In the genomic region with DNA sequence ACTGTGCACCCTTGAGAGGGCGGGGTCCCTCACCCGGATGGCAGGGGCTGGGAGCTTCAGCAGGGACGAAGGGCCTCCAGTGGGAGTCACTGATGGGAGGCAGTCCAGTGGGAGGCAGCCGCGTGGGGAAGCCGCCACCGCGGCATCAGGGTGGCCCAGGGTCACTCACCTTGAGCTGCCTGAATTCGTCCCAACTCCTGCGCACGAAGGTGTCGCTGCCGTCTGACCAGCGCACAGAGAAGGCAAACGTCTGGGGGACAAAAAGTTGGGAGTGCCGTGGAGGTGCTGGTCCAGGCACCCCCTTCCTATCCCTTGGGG, we compare ENCODE assay signal across 1 cellular context.
TF ChIP-seq lines count a peak whose summit lies in the region.

No MANE protein-coding gene starts in this region.

TF ChIP-seq in GM23338, 12 proteins besides CTCF, POLR2A, EP300 and RAD21 (continued from another document):
- TF ChIP-seq, protein P1, sequence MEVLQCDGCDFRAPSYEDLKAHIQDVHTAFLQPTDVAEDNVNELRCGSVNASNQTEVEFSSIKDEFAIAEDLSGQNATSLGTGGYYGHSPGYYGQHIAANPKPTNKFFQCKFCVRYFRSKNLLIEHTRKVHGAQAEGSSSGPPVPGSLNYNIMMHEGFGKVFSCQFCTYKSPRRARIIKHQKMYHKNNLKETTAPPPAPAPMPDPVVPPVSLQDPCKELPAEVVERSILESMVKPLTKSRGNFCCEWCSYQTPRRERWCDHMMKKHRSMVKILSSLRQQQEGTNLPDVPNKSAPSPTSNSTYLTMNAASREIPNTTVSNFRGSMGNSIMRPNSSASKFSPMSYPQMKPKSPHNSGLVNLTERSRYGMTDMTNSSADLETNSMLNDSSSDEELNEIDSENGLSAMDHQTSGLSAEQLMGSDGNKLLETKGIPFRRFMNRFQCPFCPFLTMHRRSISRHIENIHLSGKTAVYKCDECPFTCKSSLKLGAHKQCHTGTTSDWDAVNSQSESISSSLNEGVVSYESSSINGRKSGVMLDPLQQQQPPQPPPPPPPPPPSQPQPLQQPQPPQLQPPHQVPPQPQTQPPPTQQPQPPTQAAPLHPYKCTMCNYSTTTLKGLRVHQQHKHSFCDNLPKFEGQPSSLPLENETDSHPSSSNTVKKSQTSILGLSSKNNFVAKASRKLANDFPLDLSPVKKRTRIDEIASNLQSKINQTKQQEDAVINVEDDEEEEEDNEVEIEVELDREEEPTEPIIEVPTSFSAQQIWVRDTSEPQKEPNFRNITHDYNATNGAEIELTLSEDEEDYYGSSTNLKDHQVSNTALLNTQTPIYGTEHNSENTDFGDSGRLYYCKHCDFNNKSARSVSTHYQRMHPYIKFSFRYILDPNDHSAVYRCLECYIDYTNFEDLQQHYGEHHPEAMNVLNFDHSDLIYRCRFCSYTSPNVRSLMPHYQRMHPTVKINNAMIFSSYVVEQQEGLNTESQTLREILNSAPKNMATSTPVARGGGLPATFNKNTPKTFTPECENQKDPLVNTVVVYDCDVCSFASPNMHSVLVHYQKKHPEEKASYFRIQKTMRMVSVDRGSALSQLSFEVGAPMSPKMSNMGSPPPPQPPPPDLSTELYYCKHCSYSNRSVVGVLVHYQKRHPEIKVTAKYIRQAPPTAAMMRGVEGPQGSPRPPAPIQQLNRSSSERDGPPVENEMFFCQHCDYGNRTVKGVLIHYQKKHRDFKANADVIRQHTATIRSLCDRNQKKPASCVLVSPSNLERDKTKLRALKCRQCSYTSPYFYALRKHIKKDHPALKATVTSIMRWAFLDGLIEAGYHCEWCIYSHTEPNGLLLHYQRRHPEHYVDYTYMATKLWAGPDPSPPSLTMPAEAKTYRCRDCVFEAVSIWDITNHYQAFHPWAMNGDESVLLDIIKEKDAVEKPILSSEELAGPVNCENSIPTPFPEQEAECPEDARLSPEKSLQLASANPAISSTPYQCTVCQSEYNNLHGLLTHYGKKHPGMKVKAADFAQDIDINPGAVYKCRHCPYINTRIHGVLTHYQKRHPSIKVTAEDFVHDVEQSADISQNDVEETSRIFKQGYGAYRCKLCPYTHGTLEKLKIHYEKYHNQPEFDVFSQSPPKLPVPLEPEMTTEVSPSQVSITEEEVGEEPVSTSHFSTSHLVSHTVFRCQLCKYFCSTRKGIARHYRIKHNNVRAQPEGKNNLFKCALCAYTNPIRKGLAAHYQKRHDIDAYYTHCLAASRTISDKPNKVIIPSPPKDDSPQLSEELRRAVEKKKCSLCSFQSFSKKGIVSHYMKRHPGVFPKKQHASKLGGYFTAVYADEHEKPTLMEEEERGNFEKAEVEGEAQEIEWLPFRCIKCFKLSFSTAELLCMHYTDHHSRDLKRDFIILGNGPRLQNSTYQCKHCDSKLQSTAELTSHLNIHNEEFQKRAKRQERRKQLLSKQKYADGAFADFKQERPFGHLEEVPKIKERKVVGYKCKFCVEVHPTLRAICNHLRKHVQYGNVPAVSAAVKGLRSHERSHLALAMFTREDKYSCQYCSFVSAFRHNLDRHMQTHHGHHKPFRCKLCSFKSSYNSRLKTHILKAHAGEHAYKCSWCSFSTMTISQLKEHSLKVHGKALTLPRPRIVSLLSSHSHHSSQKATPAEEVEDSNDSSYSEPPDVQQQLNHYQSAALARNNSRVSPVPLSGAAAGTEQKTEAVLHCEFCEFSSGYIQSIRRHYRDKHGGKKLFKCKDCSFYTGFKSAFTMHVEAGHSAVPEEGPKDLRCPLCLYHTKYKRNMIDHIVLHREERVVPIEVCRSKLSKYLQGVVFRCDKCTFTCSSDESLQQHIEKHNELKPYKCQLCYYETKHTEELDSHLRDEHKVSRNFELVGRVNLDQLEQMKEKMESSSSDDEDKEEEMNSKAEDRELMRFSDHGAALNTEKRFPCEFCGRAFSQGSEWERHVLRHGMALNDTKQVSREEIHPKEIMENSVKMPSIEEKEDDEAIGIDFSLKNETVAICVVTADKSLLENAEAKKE (CRISPR knock-in tag; IDR thresholded peaks at IDR 0.05), result no peak
- TF ChIP-seq EZH2phosphoT487 (IDR thresholded peaks at IDR 0.05; ENCODE audit: unreplicated experiment) (no peak), JUNB (IDR thresholded peaks at IDR 0.05; ENCODE audit: unreplicated experiment) (no peak)
TF ChIP-seq in GM23338: peak in this region for 0.
